In genomic region chrX:136039968-136040367, GRCh38 we compare ENCODE assay signal across 27 cellular contexts.
"Had no signal": no experiment of that assay in that cellular context is flagged by ENCODE, and none has a peak within 500 bp of the region (broad histone marks: within the 10 kb centered on the region; RNA-seq: fewer than 3 reads in every experiment).

No MANE protein-coding gene starts in this region.

- H3K36me3 ChIP-seq: neural progenitor cell, sigmoid colon, upper lobe of right lung had no signal

- H3K4me3 ChIP-seq: hepatocyte, left lung, lung, neural progenitor cell, sigmoid colon, testis, upper lobe of right lung had no signal

- H3K27me3 Mint-ChIP-seq: activated naive CD8-positive, alpha-beta T cell; naive thymus-derived CD8-positive, alpha-beta T cell; progenitor cell of endocrine pancreas had no signal

- H3K4me3 Mint-ChIP-seq: activated naive CD8-positive, alpha-beta T cell; activated T-cell treated with anti-CD3 and anti-CD28 coated beads, Interleukin-2, amount 50 U/mL, for 4 hours; brain; naive thymus-derived CD8-positive, alpha-beta T cell; neural progenitor cell had no signal

- H3K27me3 ChIP-seq: hepatocyte, neural progenitor cell, sigmoid colon, testis, upper lobe of right lung had no signal

- H2AFZ ChIP-seq: hepatocyte, neural progenitor cell had no signal

- DNase-seq: activated CD4-positive, alpha-beta T cell treated with anti-CD3 and anti-CD28 coated beads for 4 hours; activated CD4-positive, alpha-beta T cell treated with anti-CD3 and anti-CD28 coated beads, Interleukin-2, amount 50 U/mL, for 48 hours; activated CD4-positive, CD25-positive, alpha-beta regulatory T cell; activated CD8-positive, alpha-beta memory T cell treated with anti-CD3 and anti-CD28 coated beads, Interleukin-2, amount 50 U/mL, for 48 hours; activated naive CD4-positive, alpha-beta T cell; activated T-cell treated with anti-CD3 and anti-CD28 coated beads, Interleukin-2, amount 50 U/mL, for 4 hours; dermis blood vessel endothelial cell; effector memory CD4-positive, alpha-beta T cell; foreskin melanocyte; glutamatergic neuron; kidney glomerular epithelial cell; left lung; naive thymus-derived CD8-positive, alpha-beta T cell; retina; sigmoid colon; stimulated activated CD4-positive, alpha-beta T cell treated with anti-CD3 and anti-CD28 coated beads, Interleukin-4, amount 100 ng/mL, for 1 hour; stimulated activated naive CD4-positive, alpha-beta T cell; T-helper 1 cell; testis; upper lobe of right lung had no signal

- H3K9me3 ChIP-seq: left lung, sigmoid colon, testis, upper lobe of right lung had no signal

- ATAC-seq: activated T-cell treated with anti-CD3 and anti-CD28 coated beads, Interleukin-2, amount 50 U/mL, for 4 hours; left lung; naive thymus-derived CD8-positive, alpha-beta T cell; upper lobe of right lung had no signal

- H3K9me3 Mint-ChIP-seq: activated T-cell treated with anti-CD3 and anti-CD28 coated beads, Interleukin-2, amount 50 U/mL, for 4 hours; activated T-helper 2 cell treated with anti-CD3 and anti-CD28 coated beads, Interferon-gamma antibody, Interleukin-2, Interleukin-4, amounts not matched to agents 10 μg/mL and 5 μg/mL and 100 μg/mL, durations not matched to agents 14 hours and 24 hours and 36 hours; brain; naive thymus-derived CD8-positive, alpha-beta T cell; neural progenitor cell had no signal

- H3K4me1 ChIP-seq: left lung, neural progenitor cell, testis, upper lobe of right lung had no signal

- H3K36me3 Mint-ChIP-seq: activated naive CD8-positive, alpha-beta T cell had no signal

- H3K27ac ChIP-seq: hepatocyte, left lung, neural progenitor cell, testis, upper lobe of right lung had no signal

- H3K4me1 Mint-ChIP-seq: brain; naive thymus-derived CD8-positive, alpha-beta T cell had no signal

- H3K27ac Mint-ChIP-seq: activated naive CD8-positive, alpha-beta T cell; activated T-helper 2 cell treated with anti-CD3 and anti-CD28 coated beads, Interferon-gamma antibody, Interleukin-2, Interleukin-4, amounts not matched to agents 10 μg/mL and 5 μg/mL and 100 μg/mL, durations not matched to agents 14 hours and 24 hours and 36 hours; brain; neural progenitor cell; progenitor cell of endocrine pancreas had no signal

- H3K79me2 ChIP-seq: hepatocyte had no signal

- H3K4me2 ChIP-seq: hepatocyte, neural progenitor cell had no signal

- H3K9ac ChIP-seq: neural progenitor cell had no signal
